Comparison of ENCODE assay signal across 22 cellular contexts in the genomic region with DNA sequence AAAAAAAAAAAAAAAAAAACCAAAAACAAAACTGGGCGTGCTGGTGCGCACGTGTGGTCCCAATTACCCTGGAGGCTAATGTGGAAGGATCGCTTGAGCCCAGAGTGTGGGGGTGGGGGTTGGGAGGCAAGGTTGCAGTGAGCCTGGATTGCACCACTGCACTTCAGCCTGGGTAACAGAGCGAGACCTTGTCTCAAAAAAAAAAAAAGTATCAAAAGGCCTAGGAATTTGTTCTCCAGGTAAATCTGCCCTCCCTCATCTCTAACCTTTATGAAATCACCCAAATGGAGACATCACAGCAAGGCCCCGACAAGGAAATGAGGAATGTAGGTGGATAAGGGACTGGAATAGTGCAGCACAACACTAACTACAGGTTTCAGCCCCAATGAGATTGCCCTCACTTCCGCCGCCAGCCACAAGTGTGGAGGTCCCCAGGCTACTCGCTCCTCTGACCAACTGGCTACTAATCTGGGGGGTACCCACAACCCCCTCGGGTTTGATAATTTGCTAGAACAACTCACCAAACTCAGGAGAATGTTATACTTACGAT. TPM values are rescaled to one million over a fixed set of nuclear protein-coding genes. Genes with fewer than 3 reads are reported as not detected.
DNase-seq lines count a peak whose midpoint lies in the region; ATAC-seq, FAIRE-seq and TF ChIP-seq lines count a peak whose summit lies in the region.
"Had no signal": no experiment of that assay in that cellular context is flagged by ENCODE, and none has a peak within 500 bp of the region (broad histone marks: within the 10 kb centered on the region; RNA-seq: fewer than 3 reads in every experiment).

No MANE protein-coding gene starts in this region.

- H3K27me3 ChIP-seq in HUES6 (ENCODE audit: control insufficient read depth, insufficient read depth, low read length) (no peaks in the 10 kb centered on the region), iPS DF 6.9 (ENCODE audit: control insufficient read depth, insufficient read depth, low read length) (no peaks in the 10 kb centered on the region), mesendoderm (ENCODE audit: insufficient read depth, low read length, poor library complexity) (no peaks in the 10 kb centered on the region), gastroesophageal sphincter (no peaks in the 10 kb centered on the region)

- H3K56ac ChIP-seq in mesendoderm (ENCODE audit: low read length), result peak overlapping the region; percentile 73

- DNase-seq in iPS DF 6.9 (ENCODE audit: low read depth, low spot score) (no peak), mesendoderm (peak; percentile 77), type B pancreatic cell (ENCODE audit: extremely low spot score, unreplicated experiment) (no peak), 8988T (no peak), HTR-8/SVneo (ENCODE audit: insufficient read length, low spot score) (no peak)
- DNase-seq: activated CD4-positive, alpha-beta memory T cell treated with anti-CD3 and anti-CD28 coated beads, Interleukin-2, amount 10 ng/mL, durations not matched to agents 7 days and 5 days; activated gamma-delta T cell; activated T-cell treated with anti-CD3 and anti-CD28 coated beads for 4 hours; dermis blood vessel endothelial cell; DND-41; foreskin melanocyte; NCI-H146; NCI-H2171; NCI-H526 treated with DMSO at 0.1 percent for 48 hours; occipital lobe; right cardiac atrium had no signal

- no peak for ATAC-seq in gastroesophageal sphincter
- ATAC-seq: HCT116, right cardiac atrium, SK-N-SH treated with all-trans-retinoic acid at 6 μM for 48 hours had no signal

- TF ChIP-seq EP300 in gastroesophageal sphincter (IDR thresholded peaks at IDR 0.05), result no peak

- no peak overlapping the region for H2BK5ac ChIP-seq in mesendoderm (ENCODE audit: low read length)

- no peak for TF ChIP-seq POLR2A in gastroesophageal sphincter (IDR thresholded peaks at IDR 0.05)

- no peaks in the 10 kb centered on the region for H3K9me3 Mint-ChIP-seq in type B pancreatic cell

- H3K18ac ChIP-seq in mesendoderm (ENCODE audit: low read length), result peak overlapping the region; percentile 93

- no peak overlapping the region for H4K8ac ChIP-seq in mesendoderm (ENCODE audit: low read depth, low read length)

- H3K36me3 ChIP-seq in HUES6 (ENCODE audit: control insufficient read depth, insufficient read depth, low read length) (peaks cover 18% of the 10 kb centered on the region), iPS DF 6.9 (ENCODE audit: control insufficient read depth, insufficient read depth, low read length) (peaks cover 9% of the 10 kb centered on the region; the same call in 1 of the 2 replicates), mesendoderm (ENCODE audit: control insufficient read depth, insufficient read depth, low read length) (no peaks in the 10 kb centered on the region), gastroesophageal sphincter (no peaks in the 10 kb centered on the region)

- no peak for FAIRE-seq in HTR-8/SVneo (lab: Jason Lieb, UNC)

- H3K4me1 ChIP-seq in HUES6 (ENCODE audit: control insufficient read depth, insufficient read depth, low read length) (peaks cover 43% of the 10 kb centered on the region), iPS DF 6.9 (ENCODE audit: control insufficient read depth, insufficient read depth, low read length) (peaks cover 8% of the 10 kb centered on the region), mesendoderm (ENCODE audit: control insufficient read depth, low read depth, low read length) (peaks cover 16% of the 10 kb centered on the region), gastroesophageal sphincter (peaks cover 0 to 14% (median 5%) of the 10 kb centered on the region in 3 donors)

- H2BK15ac ChIP-seq in mesendoderm (replicated peaks; ENCODE audit: low read depth), result peak overlapping the region; percentile 45

- peaks cover 47% of the 10 kb centered on the region for H3K4me1 Mint-ChIP-seq in type B pancreatic cell (ENCODE audit: unreplicated experiment)

- peak overlapping the region; percentile 82 for H3K27ac Mint-ChIP-seq in type B pancreatic cell
- H3K27ac Mint-ChIP-seq: activated CD4-positive, alpha-beta memory T cell treated with anti-CD3 and anti-CD28 coated beads, Interleukin-2, amount 10 ng/mL, durations not matched to agents 7 days and 5 days; T-helper 2 cell treated with Interferon-gamma antibody and Interleukin-4, amounts not matched to agents 5 μg/mL and 100 μg/mL, for 36 hours had no signal

- H3K9me3 ChIP-seq in HUES6 (ENCODE audit: control insufficient read depth, insufficient read depth, low read depth, low read length) (peaks cover 34% of the 10 kb centered on the region), iPS DF 6.9 (ENCODE audit: control insufficient read depth, insufficient read depth, low read length) (peaks cover 4% of the 10 kb centered on the region), gastroesophageal sphincter (no peaks in the 10 kb centered on the region)

- peak overlapping the region; percentile 1 for H3K4ac ChIP-seq in mesendoderm (ENCODE audit: low read depth, low read length)

- H3K4me3 Mint-ChIP-seq in type B pancreatic cell, result no peak overlapping the region
- H3K4me3 Mint-ChIP-seq: activated CD4-positive, alpha-beta memory T cell treated with anti-CD3 and anti-CD28 coated beads, Interleukin-2, amount 10 ng/mL, durations not matched to agents 7 days and 5 days; T-helper 2 cell treated with Interferon-gamma antibody and Interleukin-4, amounts not matched to agents 5 μg/mL and 100 μg/mL, for 36 hours had no signal

- H3K27me3 Mint-ChIP-seq in type B pancreatic cell, result no peaks in the 10 kb centered on the region

- no CpG with 5 or more reads among the region's 11 CpGs for WGBS in iPS DF 6.9 (ENCODE audit: insufficient coverage, insufficient read length)
- no CpG with 5 or more reads among the region's 11 CpGs for WGBS in mesendoderm (ENCODE audit: extremely low coverage, insufficient coverage, low lambda C conversion rate)
- WGBS in gastroesophageal sphincter (ENCODE audit: low coverage in 1 of 2), 2 donors, result 74 to 100% methylated on average over 1 to 10 of the region's 11 CpGs

- H3K36me3 Mint-ChIP-seq in type B pancreatic cell, result no peaks in the 10 kb centered on the region

- H3K79me2 ChIP-seq in mesendoderm (ENCODE audit: control insufficient read depth, insufficient read depth, low read length), result no peaks in the 10 kb centered on the region

- no peak overlapping the region for H3K4me2 ChIP-seq in mesendoderm (ENCODE audit: low read length)

- peak overlapping the region; percentile 51 for H3K4me3 ChIP-seq in HUES6 (ENCODE audit: low read depth, low read length)
- H3K4me3 ChIP-seq in iPS DF 6.9 (ENCODE audit: low read length), result peak overlapping the region; percentile 23; the same call in 1 of the 2 replicates
- no peak overlapping the region for H3K4me3 ChIP-seq in mesendoderm (ENCODE audit: low read length)
- H3K4me3 ChIP-seq in gastroesophageal sphincter, result no peak overlapping the region
- H3K4me3 ChIP-seq: lung had no signal

- TF ChIP-seq CTCF in type B pancreatic cell (conservative IDR thresholded peaks at IDR 0.05) (no peak), gastroesophageal sphincter (IDR thresholded peaks at IDR 0.05) (no peak)

- H3K23ac ChIP-seq in mesendoderm (ENCODE audit: low read length), result no peak overlapping the region

- H3K79me1 ChIP-seq in mesendoderm (ENCODE audit: low read length), result no peaks in the 10 kb centered on the region

- peak overlapping the region; percentile 97 for H2BK120ac ChIP-seq in mesendoderm (ENCODE audit: low read depth, low read length)

- H3K9ac ChIP-seq in HUES6 (ENCODE audit: low read length) (peak overlapping the region; percentile 71), mesendoderm (ENCODE audit: low read length) (no peak overlapping the region)

- H3K27ac ChIP-seq in HUES6 (ENCODE audit: low read depth, low read length) (peak overlapping the region; percentile 82), iPS DF 6.9 (ENCODE audit: low read length) (peak overlapping the region; percentile 46), mesendoderm (ENCODE audit: low read depth, low read length) (peak overlapping the region; percentile 66), gastroesophageal sphincter (no peak overlapping the region)

- H2AK5ac ChIP-seq in mesendoderm (ENCODE audit: low read length), result no peak overlapping the region

- H4K5ac ChIP-seq in mesendoderm (ENCODE audit: low read length), result no peak overlapping the region

RNA-seq across cellular contexts. Expression of a gene that starts 36.8 kb away (rescaled TPM):
- polyA plus RNA-seq in mesendoderm (2013, experiment 1 of 2), result 59.0 TPM
- 57.2 TPM for polyA plus RNA-seq in mesendoderm (2013, experiment 2 of 2)
- total RNA-seq in type B pancreatic cell (ENCODE audit: low replicate concordance) (197 and 315 TPM in 2 replicates), gastroesophageal sphincter (10 to 100 TPM; 25.4 to 40.4 (median 30.9) TPM)

Comparison
In these comparisons a context has a peak if more than half of its experiments do, and no peak if none do; other contexts are left out.
1. H3K27ac ChIP-seq: peak in HUES6 (single experiment), iPS DF 6.9 (single experiment) and mesendoderm (single experiment); none in gastroesophageal sphincter (0 of 4).
2. H3K4me3 ChIP-seq: peak in HUES6 (single experiment) and iPS DF 6.9 (single experiment); none in mesendoderm (single experiment) and gastroesophageal sphincter (0 of 2).